ENCODE assay signal across 18 cellular contexts in the genomic region with DNA sequence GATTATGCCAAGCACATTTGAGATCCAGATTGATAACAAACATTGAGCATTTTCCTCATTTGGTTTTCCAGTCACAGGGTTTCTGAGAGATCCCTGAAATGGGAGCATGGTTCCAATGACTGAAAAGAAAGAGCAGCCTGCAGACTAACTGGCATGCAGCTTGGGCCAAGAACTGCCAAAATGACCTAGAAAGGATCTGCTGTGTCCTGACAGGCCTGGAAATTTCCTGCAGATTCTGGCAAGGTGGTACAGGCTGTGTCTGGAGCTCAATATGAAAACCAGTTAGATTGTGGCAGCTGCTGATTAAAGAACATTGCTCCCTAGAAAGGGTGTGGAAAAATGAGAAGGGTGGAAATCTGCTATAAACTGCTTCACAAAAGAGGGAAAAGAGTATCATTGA.
A peak's percentile ranks its signal among the peaks of the same experiment; 100 is the strongest.
DNase-seq lines count a peak whose midpoint lies in the region; ATAC-seq and TF ChIP-seq lines count a peak whose summit lies in the region.
"Had no signal": no experiment of that assay in that cellular context is flagged by ENCODE, and none has a peak within 500 bp of the region (broad histone marks: within the 10 kb centered on the region; RNA-seq: fewer than 3 reads in every experiment).

No MANE protein-coding gene starts in this region.

- no peak for ATAC-seq in SK-N-SH treated with all-trans-retinoic acid at 6 μM for 48 hours

- DNase-seq in Ammon's horn (ENCODE audit: low spot score) (peak; percentile 68), cerebellum (ENCODE audit: low spot score) (peak; percentile 64), medulla oblongata (ENCODE audit: extremely low spot score) (peak; percentile 56), putamen (ENCODE audit: low spot score) (peak; percentile 26), NCI-H226 (no peak), NCI-H1105 treated with DMSO at 0.1 percent for 48 hours (lab: John Stamatoyannopoulos, UW) (no peak), T-helper 1 cell (no peak)
- DNase-seq: BE2C; CD4-positive, alpha-beta T cell; CD8-positive, alpha-beta memory T cell; DMS 273 treated with DMSO at 0.1 percent for 48 hours; DMS79; EL; GF-D8; GM23248; H7; HCEC 1CT had no signal

TF ChIP-seq in SK-N-SH treated with all-trans-retinoic acid at 6 μM for 48 hours, 23 proteins besides CTCF, POLR2A, EP300 and RAD21:
- TF ChIP-seq PPARA (CRISPR knock-in tag; IDR thresholded peaks at IDR 0.05; ENCODE audit: borderline replicate concordance): no peak
- TF ChIP-seq ESRRG (CRISPR knock-in tag; IDR thresholded peaks at IDR 0.05): no peak
- no peak for TF ChIP-seq ARNTL (CRISPR knock-in tag; IDR thresholded peaks at IDR 0.05; ENCODE audit: borderline replicate concordance, low read depth)
- no peak for TF ChIP-seq SNAI2 (CRISPR knock-in tag; IDR thresholded peaks at IDR 0.05)
- no peak for TF ChIP-seq OSR1 (CRISPR knock-in tag; IDR thresholded peaks at IDR 0.05)
- no peak for TF ChIP-seq ZNF565 (CRISPR knock-in tag; conservative IDR thresholded peaks at IDR 0.05; ENCODE audit: low read depth)
- TF ChIP-seq ZC3H10 (CRISPR knock-in tag; IDR thresholded peaks at IDR 0.05): no peak

Comparison
In these comparisons a context has a peak if more than half of its experiments do, and no peak if none do; other contexts are left out.
1. DNase-seq: peak in Ammon's horn (single experiment), cerebellum (single experiment), medulla oblongata (single experiment) and putamen (single experiment); none in NCI-H226 (single experiment), NCI-H1105 treated with DMSO at 0.1 percent for 48 hours (single experiment) and T-helper 1 cell (0 of 5).